In genomic region chr17:31537558-31537957, GRCh38 we compare ENCODE assay signal across 2 cellular contexts.
A peak's percentile ranks its signal among the peaks of the same experiment; 100 is the strongest.
TF ChIP-seq lines count a peak whose summit lies in the region.

No MANE protein-coding gene starts in this region.

TF ChIP-seq in IMR-90, 13 proteins besides CTCF, POLR2A, EP300 and RAD21:
- TF ChIP-seq, protein P1, sequence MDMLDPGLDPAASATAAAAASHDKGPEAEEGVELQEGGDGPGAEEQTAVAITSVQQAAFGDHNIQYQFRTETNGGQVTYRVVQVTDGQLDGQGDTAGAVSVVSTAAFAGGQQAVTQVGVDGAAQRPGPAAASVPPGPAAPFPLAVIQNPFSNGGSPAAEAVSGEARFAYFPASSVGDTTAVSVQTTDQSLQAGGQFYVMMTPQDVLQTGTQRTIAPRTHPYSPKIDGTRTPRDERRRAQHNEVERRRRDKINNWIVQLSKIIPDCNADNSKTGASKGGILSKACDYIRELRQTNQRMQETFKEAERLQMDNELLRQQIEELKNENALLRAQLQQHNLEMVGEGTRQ (IDR thresholded peaks at IDR 0.05; ENCODE audit: low read depth, low read length), result no peak
- TF ChIP-seq RCOR1 (IDR thresholded peaks at IDR 0.05; ENCODE audit: insufficient replicate concordance, low read length) (no peak), CEBPB (IDR thresholded peaks at IDR 0.05; ENCODE audit: low read depth, low read length) (no peak), MAZ (IDR thresholded peaks at IDR 0.05; ENCODE audit: borderline replicate concordance, low read depth, low read length) (no peak), FOS (IDR thresholded peaks at IDR 0.05; ENCODE audit: low read depth, low read length) (no peak), MXI1 (IDR thresholded peaks at IDR 0.05; ENCODE audit: borderline replicate concordance, low read depth, low read length) (no peak), BHLHE40 (IDR thresholded peaks at IDR 0.05; ENCODE audit: low read depth, low read length) (no peak), NFE2L2 (IDR thresholded peaks at IDR 0.05; ENCODE audit: low read depth, low read length) (no peak), SMC3 (IDR thresholded peaks at IDR 0.05; ENCODE audit: low read depth, low read length) (no peak), MAFK (IDR thresholded peaks at IDR 0.05; ENCODE audit: low read depth, low read length) (no peak), CHD1 (IDR thresholded peaks at IDR 0.05; ENCODE audit: low read depth, low read length) (no peak), RFX5 (IDR thresholded peaks at IDR 0.05; ENCODE audit: low read depth, low read length) (no peak), ELK1 (IDR thresholded peaks at IDR 0.05; ENCODE audit: borderline replicate concordance, low read depth, low read length) (no peak)

TF ChIP-seq in GM12878, 131 proteins besides CTCF, POLR2A, EP300 and RAD21 (continued from another document):
- peak; percentile 64; the same call in 1 of the 2 replicates for TF ChIP-seq REST (IDR thresholded peaks at IDR 0.05; ENCODE audit: low read depth, low read length)
